ENCODE assay signal across 8 cellular contexts in the genomic region with DNA sequence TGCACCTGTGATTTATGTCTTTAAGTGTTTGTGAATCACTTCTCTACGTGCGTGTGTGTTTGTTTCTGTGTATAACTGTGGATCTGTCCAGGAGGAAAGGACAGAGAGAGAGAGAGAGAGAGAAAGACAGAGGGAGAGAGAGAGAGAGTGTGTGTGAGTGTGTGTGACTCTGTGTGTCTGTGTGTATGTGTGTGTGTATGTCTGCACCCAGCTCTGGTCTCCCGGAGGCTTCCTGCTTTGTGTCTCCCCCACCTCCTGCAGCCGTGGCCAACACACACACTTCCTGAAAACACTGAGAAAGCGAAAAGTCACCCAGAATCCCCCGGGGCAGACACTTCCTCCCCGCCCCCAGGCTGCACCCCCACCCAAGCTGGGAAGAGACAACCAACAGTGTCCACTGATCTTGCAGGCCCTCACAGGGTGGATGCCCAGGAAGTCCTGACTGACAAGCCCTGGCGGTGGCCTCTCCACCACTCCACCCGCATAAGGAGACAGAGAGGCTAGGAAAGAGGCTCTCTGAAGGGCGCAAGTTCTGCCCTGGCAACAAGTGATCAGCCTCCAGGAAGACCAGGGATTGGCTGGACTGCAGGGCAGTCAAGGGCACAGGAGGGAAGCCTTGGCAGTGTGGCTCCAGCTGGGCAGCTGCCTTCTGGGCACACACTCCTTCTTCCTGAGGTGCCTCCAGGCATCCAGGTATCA. TPM values are rescaled to one million over a fixed set of nuclear protein-coding genes. Genes with fewer than 3 reads are reported as not detected.
DNase-seq lines count a peak whose midpoint lies in the region; ATAC-seq and TF ChIP-seq lines count a peak whose summit lies in the region.

No MANE protein-coding gene starts in this region.

- H3K4me2 ChIP-seq in H9 (ENCODE audit: insufficient read depth, insufficient read length, low read length): no peak overlapping the region

- peaks cover 9% of the 10 kb centered on the region; the same call in 1 of the 2 replicates for H3K79me2 ChIP-seq in H9 (ENCODE audit: insufficient read depth, low read length)

- H2BK120ac ChIP-seq in H9 (ENCODE audit: low read depth, low read length, poor library complexity, severe bottlenecking): no peak overlapping the region

- H2AK5ac ChIP-seq in H9 (ENCODE audit: insufficient read length, low read length): no peak overlapping the region

- H3K4me3 Mint-ChIP-seq in H9 (no peak overlapping the region), osteocyte (ENCODE audit: unreplicated experiment) (peak overlapping the region; percentile 82)

- DNase-seq in GF-D8 (lab: John Stamatoyannopoulos, UW) (peak; percentile 80), H9 (peak; percentile 82), M059J (ENCODE audit: low read depth) (peak; percentile 83), SJSA1 (ENCODE audit: low read depth in 1 of 2, low spot score in 2 of 2) (peak; percentile 75 to 82), osteocyte (ENCODE audit: extremely low spot score, unreplicated experiment) (peak; percentile 94), testis (peak; percentile 92)
- peak; percentile 84 for DNase-seq in activated naive CD4-positive, alpha-beta T cell treated with Interleukin-2 at 50 U/mL for 16 hours

- H3K36me3 ChIP-seq in SJSA1 (no peaks in the 10 kb centered on the region), gastroesophageal sphincter (peaks cover 0 to 21% of the 10 kb centered on the region in 2 donors), testis (ENCODE audit: low read depth, missing control alignments) (no peaks in the 10 kb centered on the region)

- H2BK12ac ChIP-seq in H9 (ENCODE audit: insufficient read length, low read depth, low read length): no peak overlapping the region

- H3K23me2 ChIP-seq in H9 (ENCODE audit: insufficient read length, low read depth, low read length, poor library complexity, severe bottlenecking): no peaks in the 10 kb centered on the region

- intact Hi-C loops in testis (cut with DNase I; ENCODE audit: low total_unique reads): no loop called here

- H3K36me3 Mint-ChIP-seq in H9 (ENCODE audit: insufficient read depth in 1 of 3, low read depth in 3 of 3) (peaks cover 6 to 19% (median 12%) of the 10 kb centered on the region in 3 experiments; a peak in 5 of 7 replicates), osteocyte (ENCODE audit: unreplicated experiment) (peaks cover 1% of the 10 kb centered on the region)

- no peak overlapping the region for H3K18ac ChIP-seq in H9 (ENCODE audit: insufficient read length, low read depth, low read length)

- H3K14ac ChIP-seq in H9 (ENCODE audit: insufficient read depth, low read length): no peak overlapping the region

- H3K27ac ChIP-seq in H9 (ENCODE audit: insufficient read length, low read depth, low read length) (no peak overlapping the region), SJSA1 (peak overlapping the region; percentile 48; the same call in 1 of the 2 replicates), gastroesophageal sphincter (peak overlapping the region; percentile 16 to 96 (median 86)), testis (peak overlapping the region; percentile 87 to 89)

- no peak overlapping the region for H4K8ac ChIP-seq in H9 (replicated peaks; ENCODE audit: insufficient read length, low read depth, low read length)

- TF ChIP-seq POLR2A in gastroesophageal sphincter (IDR thresholded peaks at IDR 0.05) (no peak), testis (IDR thresholded peaks at IDR 0.05) (peak; percentile 24)

- H3K56ac ChIP-seq in H9 (ENCODE audit: insufficient read length, low read depth, low read length): no peak overlapping the region

- peaks cover 3% of the 10 kb centered on the region for H4K20me1 ChIP-seq in H9 (ENCODE audit: control insufficient read depth, insufficient read depth, insufficient read length)

- H3K9ac ChIP-seq in H9 (ENCODE audit: extremely low read depth, insufficient read length, low read length): no peak overlapping the region

- no peaks in the 10 kb centered on the region for H3K9me3 ChIP-seq in H9 (ENCODE audit: control insufficient read depth, low read depth, low read length)
- no peaks in the 10 kb centered on the region for H3K9me3 ChIP-seq in SJSA1 (replicated peaks)
- no peaks in the 10 kb centered on the region for H3K9me3 ChIP-seq in gastroesophageal sphincter
- no peaks in the 10 kb centered on the region for H3K9me3 ChIP-seq in testis

- H3K27ac Mint-ChIP-seq in H9 (peak overlapping the region; percentile 27 to 84 (median 80); a peak in 5 of 7 replicates), osteocyte (ENCODE audit: unreplicated experiment) (peak overlapping the region; percentile 92)

- H3K79me1 ChIP-seq in H9 (ENCODE audit: insufficient read depth, low read depth, low read length, poor library complexity, severe bottlenecking): peaks cover 8% of the 10 kb centered on the region

- H3K4me3 ChIP-seq in SJSA1 (peak overlapping the region; percentile 37), gastroesophageal sphincter (peak overlapping the region; percentile 61 to 70), testis (peak overlapping the region; percentile 46 to 68)

- H3K4ac ChIP-seq in H9 (ENCODE audit: low read depth, low read length): no peak overlapping the region

- peak; percentile 93 for ATAC-seq in gastroesophageal sphincter

- H2BK20ac ChIP-seq in H9 (ENCODE audit: low read depth, low read length, poor library complexity, severe bottlenecking): no peak overlapping the region

- no peak overlapping the region for H4K5ac ChIP-seq in H9 (ENCODE audit: insufficient read length, low read depth, low read length)

- H3K27me3 ChIP-seq in H9 (ENCODE audit: insufficient read depth, low read length) (no peaks in the 10 kb centered on the region), SJSA1 (replicated peaks) (no peaks in the 10 kb centered on the region), gastroesophageal sphincter (no peaks in the 10 kb centered on the region), testis (no peaks in the 10 kb centered on the region)

- peaks cover 17 to 23% of the 10 kb centered on the region in 2 experiments for H3K4me1 Mint-ChIP-seq in H9
- peaks cover 44% of the 10 kb centered on the region for H3K4me1 Mint-ChIP-seq in osteocyte (ENCODE audit: unreplicated experiment)

- no peak overlapping the region for H2BK15ac ChIP-seq in H9 (ENCODE audit: low read depth, low read length)

- H3K9me3 Mint-ChIP-seq in H9: no peaks in the 10 kb centered on the region; a peak in 1 of 5 replicates
- H3K9me3 Mint-ChIP-seq in osteocyte (ENCODE audit: unreplicated experiment): no peaks in the 10 kb centered on the region

- H3K23ac ChIP-seq in H9 (ENCODE audit: insufficient read length, low read depth, low read length): no peak overlapping the region

- H3T11ph ChIP-seq in H9 (ENCODE audit: low read length): no peak overlapping the region

- no peak for TF ChIP-seq EP300 in gastroesophageal sphincter (IDR thresholded peaks at IDR 0.05)

- no peak overlapping the region for H2AFZ ChIP-seq in H9 (ENCODE audit: low read length)

- H4K91ac ChIP-seq in H9 (ENCODE audit: insufficient read length, low read depth, low read length): no peak overlapping the region

- TF ChIP-seq CTCF in H9 (conservative IDR thresholded peaks at IDR 0.05): no peak
- TF ChIP-seq CTCF in gastroesophageal sphincter (IDR thresholded peaks at IDR 0.05): no peak
- TF ChIP-seq CTCF in osteocyte (IDR thresholded peaks at IDR 0.05): no peak
- no peak for TF ChIP-seq CTCF in testis (IDR thresholded peaks at IDR 0.05)

- WGBS in H9 (ENCODE audit: extremely low coverage, insufficient read length, low lambda C conversion rate): no CpG with 5 or more reads among the region's 10 CpGs
- whole genome bisulfite sequencing in gastroesophageal sphincter (ENCODE audit: low coverage in 1 of 2), 2 donors: 0% methylated on average over 3 of the region's 10 CpGs; no CpG with 5 or more reads in 1 of the 2 donors
- WGBS in testis, 2 donors: 9 to 21% methylated on average over 8 to 10 of the region's 10 CpGs

- no peak overlapping the region for H2BK5ac ChIP-seq in H9 (ENCODE audit: insufficient read length, low read length)

- H3K4me1 ChIP-seq in H9 (ENCODE audit: insufficient read depth, low read length) (no peaks in the 10 kb centered on the region), SJSA1 (replicated peaks) (peaks cover 10% of the 10 kb centered on the region), gastroesophageal sphincter (peaks cover 0 to 80% (median 42%) of the 10 kb centered on the region in 3 donors), testis (peaks cover 21% of the 10 kb centered on the region)

- no peaks in the 10 kb centered on the region for H3K27me3 Mint-ChIP-seq in H9 (ENCODE audit: low read depth)
- no peaks in the 10 kb centered on the region for H3K27me3 Mint-ChIP-seq in osteocyte (ENCODE audit: unreplicated experiment)

RNA-seq across cellular contexts. Expression of gene ARAP1, which starts 30.0 kb away (rescaled TPM):
- 59.4 and 63.0 TPM in 2 replicates for total RNA-seq in H9 (2021)
- 17.7 and 44.7 TPM in 2 replicates for total RNA-seq in M059J (2014; rRNA removed; shearing (Covaris generic))
- 26.4 and 31.0 TPM in 2 replicates for total RNA-seq in SJSA1 (2014; rRNA removed; shearing (Covaris generic))
- 100 to 1,000 TPM in 2 of 4 donors, 10 to 100 TPM in 2; 72.4 to 125 (median 95.1) TPM for total RNA-seq in gastroesophageal sphincter
- 61.9 and 64.2 TPM in 2 replicates for total RNA-seq in osteocyte
- 10 to 100 TPM; 65.2 to 88.3 TPM for total RNA-seq in testis
- polyA plus RNA-seq in testis (ENCODE audit: insufficient read depth, low read depth, low replicate concordance): 46.9 TPM

RNA-seq across cellular contexts. Expression of gene PDE2A, which starts 48.0 kb away (rescaled TPM):
- total RNA-seq in H9 (2021) (3.4 and 4.3 TPM in 2 replicates), gastroesophageal sphincter (10 to 100 TPM; 31.6 to 54.2 (median 35.4) TPM), osteocyte (not detected in 2 replicates), testis (10 to 100 TPM; 15.2 to 20.6 TPM)
- 1.2 and 4.6 TPM in 2 replicates for total RNA-seq in M059J (2014; rRNA removed; shearing (Covaris generic))
- total RNA-seq in SJSA1 (2014; rRNA removed; shearing (Covaris generic)): not detected in 2 replicates
- 14.1 TPM for polyA plus RNA-seq in testis (ENCODE audit: insufficient read depth, low read depth, low replicate concordance)
